ENCODE assay signal across 15 cellular contexts in genomic region chr2:70035344-70035844, GRCh38. TPM values are rescaled to one million over a fixed set of nuclear protein-coding genes. Genes with fewer than 3 reads are reported as not detected.
A peak's percentile ranks its signal among the peaks of the same experiment; 100 is the strongest.
DNase-seq lines count a peak whose midpoint lies in the region; ATAC-seq and TF ChIP-seq lines count a peak whose summit lies in the region.
"Had no signal": no experiment of that assay in that cellular context is flagged by ENCODE, and none has a peak within 500 bp of the region (broad histone marks: within the 10 kb centered on the region; RNA-seq: fewer than 3 reads in every experiment).

No MANE protein-coding gene starts in this region.

- H3K36me3 Mint-ChIP-seq in HFFc6 (ENCODE audit: low read depth) = 0 out of 2 replicates have a peak, but pooled peaks cover 4% of the 10 kb centered on the region

- H2BK5ac ChIP-seq in trophoblast cell (ENCODE audit: low read depth, low read length, poor library complexity) = no peak overlapping the region

- no peak overlapping the region for H3K14ac ChIP-seq in trophoblast cell (ENCODE audit: low read length)

- no peak overlapping the region for H4K91ac ChIP-seq in trophoblast cell (ENCODE audit: low read depth, low read length)

- H3K36me3 ChIP-seq in duodenal mucosa (ENCODE audit: control insufficient read depth in 1 of 2, insufficient read depth in 2 of 2, low read length in 2 of 2) = no peaks in the 10 kb centered on the region
- H3K36me3 ChIP-seq in neutrophil = no peaks in the 10 kb centered on the region
- H3K36me3 ChIP-seq in trophoblast cell (ENCODE audit: control insufficient read depth in 1 of 2, insufficient read depth in 2 of 2, low read length in 2 of 2) = no peaks in the 10 kb centered on the region

- H3K4me1 ChIP-seq in duodenal mucosa (ENCODE audit: control insufficient read depth in 1 of 2, insufficient read depth in 2 of 2, low read length in 2 of 2) = peaks cover 4 to 10% of the 10 kb centered on the region in 2 donors
- peaks cover 40 to 49% of the 10 kb centered on the region in 2 experiments for H3K4me1 ChIP-seq in neutrophil (ENCODE audit: control insufficient read depth in 1 of 2, insufficient read depth in 1 of 2, low read depth in 1 of 2, low read length in 1 of 2)
- H3K4me1 ChIP-seq in trophoblast cell (ENCODE audit: control insufficient read depth in 1 of 2, insufficient read depth in 2 of 2, low read length in 2 of 2) = no peaks in the 10 kb centered on the region

- H4K12ac ChIP-seq in trophoblast cell (ENCODE audit: low read depth, low read length) = no peak overlapping the region

- no peak for ATAC-seq in HG03097 (IDR thresholded peaks at IDR 0.05; ENCODE audit: low FRiP score, unreplicated experiment)
- ATAC-seq: K562 had no signal

- no CpG with 5 or more reads among the region's 1 CpG for WGBS in trophoblast cell (ENCODE audit: extremely low coverage, insufficient coverage, insufficient read length)

- H3K27me3 ChIP-seq in duodenal mucosa (ENCODE audit: control insufficient read depth in 1 of 2, insufficient read depth in 2 of 2, low read length in 2 of 2) (no peaks in the 10 kb centered on the region), neutrophil (no peaks in the 10 kb centered on the region), trophoblast cell (ENCODE audit: insufficient read depth, low read length) (no peaks in the 10 kb centered on the region)

- H3K27me3 Mint-ChIP-seq in HFFc6 (ENCODE audit: insufficient read depth) = no peaks in the 10 kb centered on the region; the same call in none of the 2 replicates
- H3K27me3 Mint-ChIP-seq: CD4-positive, alpha-beta memory T cell had no signal

- TF ChIP-seq CTCF in HFFc6 (IDR thresholded peaks at IDR 0.05) (no peak), neutrophil (IDR thresholded peaks at IDR 0.05) (no peak)

- H2BK12ac ChIP-seq in trophoblast cell (ENCODE audit: low read length) = no peak overlapping the region

- H2BK120ac ChIP-seq in trophoblast cell (ENCODE audit: insufficient read depth, low read length, poor library complexity) = no peak overlapping the region

- no peak overlapping the region for H3K4me3 ChIP-seq in duodenal mucosa (ENCODE audit: low read depth in 1 of 2, low read length in 2 of 2)
- no peak overlapping the region for H3K4me3 ChIP-seq in neutrophil (ENCODE audit: low read depth in 1 of 2, low read length in 1 of 2)
- no peak overlapping the region for H3K4me3 ChIP-seq in trophoblast cell (ENCODE audit: low read depth, low read length)
- H3K4me3 ChIP-seq: K562, lung had no signal

- H3K4me3 Mint-ChIP-seq in HFFc6 = peak overlapping the region; percentile 11; the same call in 1 of the 2 replicates
- H3K4me3 Mint-ChIP-seq: CD4-positive, alpha-beta memory T cell had no signal

- H3K9me3 Mint-ChIP-seq in HFFc6 = no peaks in the 10 kb centered on the region
- H3K9me3 Mint-ChIP-seq: CD4-positive, alpha-beta memory T cell had no signal

- no peak overlapping the region for H2AK5ac ChIP-seq in trophoblast cell (ENCODE audit: low read length)

- H3K79me2 ChIP-seq in trophoblast cell (ENCODE audit: control insufficient read depth, insufficient read depth, low read length, poor library complexity) = no peaks in the 10 kb centered on the region

- no peak overlapping the region for H4K8ac ChIP-seq in trophoblast cell (ENCODE audit: low read depth, low read length)

- no peak overlapping the region for H2AFZ ChIP-seq in trophoblast cell (ENCODE audit: insufficient read depth, low read length, poor library complexity)

- H3K9me3 ChIP-seq in duodenal mucosa (ENCODE audit: control insufficient read depth in 1 of 2, low read length in 2 of 2) (no peaks in the 10 kb centered on the region), neutrophil (no peaks in the 10 kb centered on the region), trophoblast cell (ENCODE audit: insufficient read depth, low read depth, low read length) (no peaks in the 10 kb centered on the region)

- H3K4ac ChIP-seq in trophoblast cell (ENCODE audit: low read depth, low read length) = no peak overlapping the region

- no peak overlapping the region for H3K23ac ChIP-seq in trophoblast cell (ENCODE audit: low read length)

- peaks cover 27% of the 10 kb centered on the region for H3K4me1 Mint-ChIP-seq in HFFc6 (ENCODE audit: low read depth)

- no peak overlapping the region for H3K4me2 ChIP-seq in trophoblast cell (ENCODE audit: low read length)

- H3K9ac ChIP-seq in duodenal mucosa (ENCODE audit: low read depth in 1 of 2, low read length in 2 of 2) (peak overlapping the region; percentile 3), trophoblast cell (ENCODE audit: low read length) (no peak overlapping the region)

- DNase-seq in AG08396 (ENCODE audit: low spot score) = peak; percentile 18
- DNase-seq in HFFc6 = peak; percentile 39
- DNase-seq in trophoblast cell = no peak
- no peak for DNase-seq in NCI-H146 treated with DMSO at 0.1 percent for 48 hours (lab: John Stamatoyannopoulos, UW; ENCODE audit: unreplicated experiment)
- no peak for DNase-seq in HuH-7.5 (ENCODE audit: low spot score)
- DNase-seq: CD4-positive, alpha-beta memory T cell; effector CD4-positive, alpha-beta T cell; NCI-H1694 treated with DMSO at 0.1 percent for 48 hours; NCI-H526 had no signal

- no peaks in the 10 kb centered on the region for H3K79me1 ChIP-seq in trophoblast cell (ENCODE audit: low read length)

- H3K27ac ChIP-seq in duodenal mucosa (ENCODE audit: low read depth, low read length) = no peak overlapping the region
- H3K27ac ChIP-seq in neutrophil = peak overlapping the region; percentile 99
- no peak overlapping the region for H3K27ac ChIP-seq in trophoblast cell (ENCODE audit: low read depth, low read length)
- H3K27ac ChIP-seq: RWPE1 had no signal

- no peak overlapping the region for H3K18ac ChIP-seq in trophoblast cell (ENCODE audit: low read length)

- H3K27ac Mint-ChIP-seq in HFFc6 = peak overlapping the region; percentile 64

RNA-seq across cellular contexts. Expression of gene PCBP1, which starts 51.9 kb away (rescaled TPM):
- 100 to 1,000 TPM; 293 to 369 (median 361) TPM for total RNA-seq in HFFc6 (2021; fragmentation: NEBNext Ultra II Directional; extraction: Animal tissue kit (Norgen Biotek cat#: 25700))
- 407 and 419 TPM in 2 replicates for polyA plus RNA-seq in trophoblast cell (2013)

Comparison
In these comparisons a context has a peak if more than half of its experiments do, and no peak if none do; other contexts are left out.
1. DNase-seq: peak in AG08396 (single experiment) and HFFc6 (single experiment); none in trophoblast cell (0 of 2), NCI-H146 treated with DMSO at 0.1 percent for 48 hours (single experiment) and HuH-7.5 (single experiment).